ENCODE assay signal across 8 cellular contexts in the genomic region with DNA sequence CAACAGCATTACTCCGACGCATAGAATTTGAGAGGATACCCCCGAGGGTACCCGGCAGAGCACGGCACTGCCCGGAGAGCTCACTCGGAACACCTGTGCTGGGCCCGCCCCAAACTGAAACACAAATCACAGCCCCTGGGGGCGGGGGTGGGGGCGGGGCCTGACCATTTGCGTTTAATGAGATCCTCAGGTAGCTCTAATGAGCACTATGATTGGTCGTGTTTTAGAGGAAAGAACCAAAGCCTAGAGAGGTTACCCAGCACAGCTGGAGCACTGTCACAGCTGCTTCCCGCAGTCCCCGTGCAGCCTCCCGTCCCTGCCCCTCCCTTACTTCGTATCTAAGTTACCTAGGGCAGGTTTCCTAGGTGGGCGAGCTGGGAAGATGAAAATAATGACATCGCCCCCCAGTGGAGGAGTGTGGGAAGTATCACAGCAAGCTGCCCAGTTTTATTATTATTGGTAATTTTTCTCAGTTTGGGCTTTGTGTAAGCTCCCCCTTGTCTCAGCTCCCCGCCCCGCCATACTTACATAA.
A peak's percentile ranks its signal among the peaks of the same experiment; 100 is the strongest.
DNase-seq lines count a peak whose midpoint lies in the region; ATAC-seq and TF ChIP-seq lines count a peak whose summit lies in the region.

No MANE protein-coding gene starts in this region.

- POLR2A ChIA-PET in activated CD4-positive, alpha-beta T cell treated with anti-CD3 and anti-CD28 coated beads, Interleukin-2, amount 10 ng/mL, durations not matched to agents 7 days and 5 days (lab: Charles Lee) = no interaction called here

- no peak for ATAC-seq in HG03439 (IDR thresholded peaks at IDR 0.05; ENCODE audit: unreplicated experiment)

- no peaks in the 10 kb centered on the region for H3K36me3 Mint-ChIP-seq in activated CD4-positive, alpha-beta T cell treated with anti-CD3 and anti-CD28 coated beads, Interleukin-2, amount 10 ng/mL, durations not matched to agents 7 days and 5 days (ENCODE audit: low read depth)
- H3K36me3 Mint-ChIP-seq in endothelial cell (ENCODE audit: low read depth, unreplicated experiment) (peaks cover 24% of the 10 kb centered on the region), osteocyte (ENCODE audit: unreplicated experiment) (peaks cover 4% of the 10 kb centered on the region)

- H3K4me1 Mint-ChIP-seq in activated CD4-positive, alpha-beta T cell treated with anti-CD3 and anti-CD28 coated beads, Interleukin-2, amount 10 ng/mL, durations not matched to agents 7 days and 5 days = peaks cover 4% of the 10 kb centered on the region
- H3K4me1 Mint-ChIP-seq in endothelial cell (ENCODE audit: unreplicated experiment) (no peaks in the 10 kb centered on the region), osteocyte (ENCODE audit: unreplicated experiment) (peaks cover 2% of the 10 kb centered on the region)

- CTCF ChIA-PET in activated CD4-positive, alpha-beta T cell treated with anti-CD3 and anti-CD28 coated beads, Interleukin-2, amount 10 ng/mL, durations not matched to agents 7 days and 5 days (lab: Charles Lee) = interaction anchor here (0.7 kb wide), 1 partner anchor 34 kb away, joined by 3 read pairs; no protein-coding TSS in a partner anchor

- H3K27ac Mint-ChIP-seq in activated CD4-positive, alpha-beta T cell treated with anti-CD3 and anti-CD28 coated beads, Interleukin-2, amount 10 ng/mL, durations not matched to agents 7 days and 5 days = no peak overlapping the region
- H3K27ac Mint-ChIP-seq in endothelial cell (ENCODE audit: unreplicated experiment) (no peak overlapping the region), osteocyte (ENCODE audit: unreplicated experiment) (no peak overlapping the region)

- peaks cover 45% of the 10 kb centered on the region for H3K27me3 Mint-ChIP-seq in activated CD4-positive, alpha-beta T cell treated with anti-CD3 and anti-CD28 coated beads, Interleukin-2, amount 10 ng/mL, durations not matched to agents 7 days and 5 days
- H3K27me3 Mint-ChIP-seq in endothelial cell (ENCODE audit: unreplicated experiment) = no peaks in the 10 kb centered on the region
- peaks cover 11% of the 10 kb centered on the region for H3K27me3 Mint-ChIP-seq in osteocyte (ENCODE audit: unreplicated experiment)

- H3K9me3 Mint-ChIP-seq in activated CD4-positive, alpha-beta T cell treated with anti-CD3 and anti-CD28 coated beads, Interleukin-2, amount 10 ng/mL, durations not matched to agents 7 days and 5 days = peaks cover 14% of the 10 kb centered on the region
- H3K9me3 Mint-ChIP-seq in endothelial cell (ENCODE audit: unreplicated experiment) = peaks cover 8% of the 10 kb centered on the region
- H3K9me3 Mint-ChIP-seq in osteocyte (ENCODE audit: unreplicated experiment) = peaks cover 22% of the 10 kb centered on the region

- no peak overlapping the region for H3K4me3 Mint-ChIP-seq in activated CD4-positive, alpha-beta T cell treated with anti-CD3 and anti-CD28 coated beads, Interleukin-2, amount 10 ng/mL, durations not matched to agents 7 days and 5 days
- no peak overlapping the region for H3K4me3 Mint-ChIP-seq in endothelial cell (ENCODE audit: unreplicated experiment)
- H3K4me3 Mint-ChIP-seq in osteocyte (ENCODE audit: unreplicated experiment) = no peak overlapping the region

- TF ChIP-seq CTCF in endothelial cell (IDR thresholded peaks at IDR 0.05; ENCODE audit: unreplicated experiment) = peak; percentile 83
- TF ChIP-seq CTCF in osteocyte (IDR thresholded peaks at IDR 0.05) = peak; percentile 45

- peak overlapping the region; percentile 13; the same call in 1 of the 2 replicates for H3K4me3 ChIP-seq in GM08714 (ENCODE audit: low read length)

- in situ Hi-C loops in G401 (cut with HindIII; ENCODE audit: low sequenced_read_pairs) = no loop called here

- DNase-seq in NCI-H1048 (lab: John Stamatoyannopoulos, UW) = peak; percentile 21
- DNase-seq in activated CD4-positive, alpha-beta T cell treated with anti-CD3 and anti-CD28 coated beads, Interleukin-2, amount 10 ng/mL, durations not matched to agents 7 days and 5 days = peak; percentile 36
- peak; percentile 38 for DNase-seq in endothelial cell (ENCODE audit: low spot score)
- DNase-seq in osteocyte (ENCODE audit: extremely low spot score, unreplicated experiment) = no peak
- no peak for DNase-seq in globus pallidus (ENCODE audit: low spot score)
- DNase-seq in G401 (ENCODE audit: low spot score) = no peak

Comparison
In these comparisons a context has a peak if more than half of its experiments do, and no peak if none do; other contexts are left out.
1. DNase-seq: peak in NCI-H1048 (single experiment), activated CD4-positive, alpha-beta T cell treated with anti-CD3 and anti-CD28 coated beads, Interleukin-2, amount 10 ng/mL, durations not matched to agents 7 days and 5 days (single experiment) and endothelial cell (single experiment); none in osteocyte (single experiment), globus pallidus (single experiment) and G401 (single experiment).